In genomic region chr21:42465008-42465878, GRCh38 we compare ENCODE assay signal across 11 cellular contexts. TPM values are rescaled to one million over a fixed set of nuclear protein-coding genes. Genes with fewer than 3 reads are reported as not detected.
DNase-seq lines count a peak whose midpoint lies in the region; ATAC-seq and TF ChIP-seq lines count a peak whose summit lies in the region.
"Had no signal": no experiment of that assay in that cellular context is flagged by ENCODE, and none has a peak within 500 bp of the region (broad histone marks: within the 10 kb centered on the region; RNA-seq: fewer than 3 reads in every experiment).

No MANE protein-coding gene starts in this region.

- no peaks in the 10 kb centered on the region for H3K36me3 ChIP-seq in effector memory CD4-positive, alpha-beta T cell (ENCODE audit: control insufficient read depth, insufficient read depth, low read length)

- TF ChIP-seq CTCF in HL-60 (IDR thresholded peaks at IDR 0.05; ENCODE audit: insufficient read depth, low read length), result no peak

- peaks cover 2% of the 10 kb centered on the region for H3K27me3 Mint-ChIP-seq in activated naive CD8-positive, alpha-beta T cell treated with anti-CD3 and anti-CD28 coated beads, Interleukin-2, amount 10 ng/mL, durations not matched to agents 7 days and 5 days

- H3K9me3 Mint-ChIP-seq in activated naive CD8-positive, alpha-beta T cell treated with anti-CD3 and anti-CD28 coated beads, Interleukin-2, amount 10 ng/mL, durations not matched to agents 7 days and 5 days, result no peaks in the 10 kb centered on the region

- no peak overlapping the region for H3K4me3 ChIP-seq in HL-60 (replicated peaks; ENCODE audit: insufficient read depth, low read length)
- H3K4me3 ChIP-seq in effector memory CD4-positive, alpha-beta T cell (ENCODE audit: insufficient read depth, low read depth, low read length, poor library complexity, severe bottlenecking), result no peak overlapping the region
- H3K4me3 ChIP-seq: A549 had no signal

- H3K27me3 ChIP-seq in HL-60 (ENCODE audit: insufficient read depth, poor library complexity, severe bottlenecking), result peaks cover 2% of the 10 kb centered on the region
- H3K27me3 ChIP-seq in effector memory CD4-positive, alpha-beta T cell (replicated peaks; ENCODE audit: control insufficient read depth, insufficient read depth, low read length, poor library complexity, severe bottlenecking), result no peaks in the 10 kb centered on the region

- POLR2A ChIA-PET in activated naive CD8-positive, alpha-beta T cell treated with anti-CD3 and anti-CD28 coated beads, Interleukin-2, amount 10 ng/mL, durations not matched to agents 7 days and 5 days (lab: Charles Lee), result no interaction called here

- H3K9me3 ChIP-seq in effector memory CD4-positive, alpha-beta T cell (ENCODE audit: control insufficient read depth, low read length), result no peaks in the 10 kb centered on the region
- H3K9me3 ChIP-seq: A549 had no signal

- peak; percentile 36 for DNase-seq in NCI-H82 (lab: John Stamatoyannopoulos, UW)
- DNase-seq in NCI-H82 treated with DMSO at 0.1 percent for 48 hours (lab: John Stamatoyannopoulos, UW; ENCODE audit: unreplicated experiment), result no peak
- DNase-seq in HL-60 (ENCODE audit: low read depth in 1 of 2, low spot score in 1 of 2), result peak; percentile 67 to 82
- no peak for DNase-seq in activated naive CD8-positive, alpha-beta T cell treated with anti-CD3 and anti-CD28 coated beads, Interleukin-2, amount 10 ng/mL, durations not matched to agents 7 days and 5 days
- DNase-seq in sciatic nerve (ENCODE audit: low spot score), result peak; percentile 15
- DNase-seq in NCI-H128 (lab: John Stamatoyannopoulos, UW; ENCODE audit: unreplicated experiment), result no peak
- DNase-seq in effector memory CD4-positive, alpha-beta T cell, result no peak
- DNase-seq: activated CD4-positive, CD25-positive, alpha-beta regulatory T cell treated with anti-CD3 and anti-CD28 coated beads, Interleukin-2, amount 50 U/mL, for 72 hours; foreskin keratinocyte had no signal

- peak overlapping the region; percentile 68 for H3K27ac Mint-ChIP-seq in activated naive CD8-positive, alpha-beta T cell treated with anti-CD3 and anti-CD28 coated beads, Interleukin-2, amount 10 ng/mL, durations not matched to agents 7 days and 5 days

- peaks cover 66% of the 10 kb centered on the region for H3K4me1 Mint-ChIP-seq in activated naive CD8-positive, alpha-beta T cell treated with anti-CD3 and anti-CD28 coated beads, Interleukin-2, amount 10 ng/mL, durations not matched to agents 7 days and 5 days

- intact Hi-C loops in sciatic nerve (cut with DNase I), result no loop called here

- peaks cover 31% of the 10 kb centered on the region for H3K4me1 ChIP-seq in effector memory CD4-positive, alpha-beta T cell (ENCODE audit: control insufficient read depth, insufficient read depth, low read length, poor library complexity, severe bottlenecking)
- H3K4me1 ChIP-seq: A549 had no signal

- peaks cover 3% of the 10 kb centered on the region for H3K36me3 Mint-ChIP-seq in activated naive CD8-positive, alpha-beta T cell treated with anti-CD3 and anti-CD28 coated beads, Interleukin-2, amount 10 ng/mL, durations not matched to agents 7 days and 5 days

- H3K27ac ChIP-seq in HL-60 (replicated peaks), result peak overlapping the region; percentile 44
- no peak overlapping the region for H3K27ac ChIP-seq in effector memory CD4-positive, alpha-beta T cell (ENCODE audit: insufficient read depth, low read length, poor library complexity, severe bottlenecking)
- H3K27ac ChIP-seq: A549, foreskin keratinocyte had no signal

- no peak for ATAC-seq in activated naive CD8-positive, alpha-beta T cell treated with anti-CD3 and anti-CD28 coated beads, Interleukin-2, amount 10 ng/mL, durations not matched to agents 7 days and 5 days (ENCODE audit: low read depth)
- no peak for ATAC-seq in sciatic nerve
- no peak for ATAC-seq in HG03565 (IDR thresholded peaks at IDR 0.05; ENCODE audit: unreplicated experiment)
- ATAC-seq: foreskin keratinocyte had no signal

- H3K4me3 Mint-ChIP-seq in activated naive CD8-positive, alpha-beta T cell treated with anti-CD3 and anti-CD28 coated beads, Interleukin-2, amount 10 ng/mL, durations not matched to agents 7 days and 5 days, result peak overlapping the region; percentile 11

RNA-seq across cellular contexts. Expression of gene RSPH1, which starts 30.8 kb away (rescaled TPM):
- total RNA-seq in activated naive CD8-positive, alpha-beta T cell treated with anti-CD3 and anti-CD28 coated beads, Interleukin-2, amount 10 ng/mL, durations not matched to agents 7 days and 5 days, result not detected
- 0.58 TPM for total RNA-seq in sciatic nerve

RNA-seq across cellular contexts. Expression of gene SLC37A1, which starts 48.4 kb away (rescaled TPM):
- 10 to 100 TPM; 24.7 to 25.4 TPM for total RNA-seq in activated naive CD8-positive, alpha-beta T cell treated with anti-CD3 and anti-CD28 coated beads, Interleukin-2, amount 10 ng/mL, durations not matched to agents 7 days and 5 days
- total RNA-seq in sciatic nerve, result 7.4 TPM

Comparison
In these comparisons a context has a peak if more than half of its experiments do, and no peak if none do; other contexts are left out.
1. DNase-seq: peak in NCI-H82 (single experiment), HL-60 (2 of 2) and sciatic nerve (single experiment); none in NCI-H82 treated with DMSO at 0.1 percent for 48 hours (single experiment), activated naive CD8-positive, alpha-beta T cell treated with anti-CD3 and anti-CD28 coated beads, Interleukin-2, amount 10 ng/mL, durations not matched to agents 7 days and 5 days (single experiment), NCI-H128 (single experiment) and effector memory CD4-positive, alpha-beta T cell (0 of 3).